ENCODE assay signal across 1 cellular context in genomic region chr18:63017977-63018376, GRCh38.
TF ChIP-seq lines count a peak whose summit lies in the region.

No MANE protein-coding gene starts in this region.

TF ChIP-seq in SK-N-SH, 30 proteins besides CTCF, POLR2A, EP300 and RAD21 (continued from another document):
- TF ChIP-seq IRF3 (IDR thresholded peaks at IDR 0.05; ENCODE audit: low read depth, low read length) = no peak
